11 cellular contexts compared by ENCODE assay signal in genomic region chr6:135094403-135094821, GRCh38. TPM values are rescaled to one million over a fixed set of nuclear protein-coding genes. Genes with fewer than 3 reads are reported as not detected.
A peak's percentile ranks its signal among the peaks of the same experiment; 100 is the strongest.
DNase-seq lines count a peak whose midpoint lies in the region; ATAC-seq and TF ChIP-seq lines count a peak whose summit lies in the region.
"Had no signal": no experiment of that assay in that cellular context is flagged by ENCODE, and none has a peak within 500 bp of the region (broad histone marks: within the 10 kb centered on the region; RNA-seq: fewer than 3 reads in every experiment).

No MANE protein-coding gene starts in this region.

- ATAC-seq in GM21717 (IDR thresholded peaks at IDR 0.05; ENCODE audit: unreplicated experiment) (peak; percentile 53), HG02970 (IDR thresholded peaks at IDR 0.05; ENCODE audit: low FRiP score, unreplicated experiment) (no peak)

- H3K9ac ChIP-seq in smooth muscle cell (ENCODE audit: low read depth) = no peak overlapping the region

- no peaks in the 10 kb centered on the region for H3K4me1 ChIP-seq in smooth muscle cell (ENCODE audit: low read depth)
- H3K4me1 ChIP-seq: ascending aorta had no signal

- H3K4me2 ChIP-seq in smooth muscle cell = no peak overlapping the region

- H3F3A ChIP-seq in smooth muscle cell (ENCODE audit: low read depth) = no peaks in the 10 kb centered on the region

- H3K27me3 ChIP-seq in smooth muscle cell (ENCODE audit: low read depth) = peaks cover 23% of the 10 kb centered on the region
- H3K27me3 ChIP-seq: ascending aorta had no signal

- H3K9me3 ChIP-seq in smooth muscle cell (replicated peaks; ENCODE audit: low read depth) = no peaks in the 10 kb centered on the region
- H3K9me3 ChIP-seq: ascending aorta had no signal

- H4K20me1 ChIP-seq in smooth muscle cell (ENCODE audit: low read depth) = no peaks in the 10 kb centered on the region

- no peak overlapping the region for H3K27ac ChIP-seq in smooth muscle cell (ENCODE audit: low read depth)
- H3K27ac ChIP-seq: ascending aorta, HL-60 had no signal

- no peak overlapping the region for H2AFZ ChIP-seq in smooth muscle cell (ENCODE audit: low read depth)

- no peak for TF ChIP-seq CTCF in GM12865 (IDR thresholded peaks at IDR 0.05; ENCODE audit: insufficient read depth, low read depth, low read length, missing control alignments)
- no peak for TF ChIP-seq CTCF in smooth muscle cell (IDR thresholded peaks at IDR 0.05; ENCODE audit: borderline replicate concordance, insufficient read depth, poor library complexity, severe bottlenecking)
- no peak for TF ChIP-seq CTCF in GM10248 (IDR thresholded peaks at IDR 0.05; ENCODE audit: control extremely low read depth, extremely low read depth, low read depth, missing control alignments)

- CTCF ChIA-PET in GM10248 (lab: Yijun Ruan, JAX) = interaction anchor here (0.9 to 8.0 kb wide), 4 partner anchors 10 to 345 kb away, joined by 3 to 49 read pairs (median 3); no protein-coding TSS in a partner anchor

- DNase-seq in GM12865 (ENCODE audit: low read depth) (peak; percentile 29), MV-4-11 (lab: John Stamatoyannopoulos, UW) (peak; percentile 8), NCI-H446 (lab: John Stamatoyannopoulos, UW) (no peak), smooth muscle cell (lab: John Stamatoyannopoulos, UW; ENCODE audit: unreplicated experiment) (no peak), GM10248 (ENCODE audit: extremely low spot score) (no peak)
- peak; percentile 50 for DNase-seq in central memory CD4-positive, alpha-beta T cell
- DNase-seq: GF-D8 had no signal

- 90% methylated on average over 1 of the region's 1 CpG for WGBS in smooth muscle cell (ENCODE audit: low lambda C conversion rate)

- no peaks in the 10 kb centered on the region for H3K36me3 ChIP-seq in smooth muscle cell (ENCODE audit: low read depth)
- H3K36me3 ChIP-seq: ascending aorta had no signal

- no peak overlapping the region for H3K4me3 ChIP-seq in GM12865 (ENCODE audit: low read depth, low read length)
- no peak overlapping the region for H3K4me3 ChIP-seq in smooth muscle cell
- H3K4me3 ChIP-seq: ascending aorta had no signal

- no peaks in the 10 kb centered on the region for H3K79me2 ChIP-seq in smooth muscle cell (ENCODE audit: low read depth)

- POLR2A ChIA-PET in GM10248 (lab: Yijun Ruan, JAX) = interaction anchor here (1.0 kb wide), 1 partner anchor 11 kb away, joined by 5 read pairs; no protein-coding TSS in a partner anchor

RNA-seq across cellular contexts. Expression of gene HBS1L, which starts 39.8 kb away (rescaled TPM):
- 84.8 and 136 TPM in 2 replicates for total RNA-seq in smooth muscle cell
- 58.6 and 64.3 TPM in 2 replicates for polyA plus RNA-seq in smooth muscle cell

Comparison
In these comparisons a context has a peak if more than half of its experiments do, and no peak if none do; other contexts are left out.
1. DNase-seq: peak in GM12865 (single experiment), MV-4-11 (single experiment) and central memory CD4-positive, alpha-beta T cell (single experiment); none in NCI-H446 (0 of 2), smooth muscle cell (single experiment) and GM10248 (single experiment).